16 cellular contexts compared by ENCODE assay signal in the genomic region with DNA sequence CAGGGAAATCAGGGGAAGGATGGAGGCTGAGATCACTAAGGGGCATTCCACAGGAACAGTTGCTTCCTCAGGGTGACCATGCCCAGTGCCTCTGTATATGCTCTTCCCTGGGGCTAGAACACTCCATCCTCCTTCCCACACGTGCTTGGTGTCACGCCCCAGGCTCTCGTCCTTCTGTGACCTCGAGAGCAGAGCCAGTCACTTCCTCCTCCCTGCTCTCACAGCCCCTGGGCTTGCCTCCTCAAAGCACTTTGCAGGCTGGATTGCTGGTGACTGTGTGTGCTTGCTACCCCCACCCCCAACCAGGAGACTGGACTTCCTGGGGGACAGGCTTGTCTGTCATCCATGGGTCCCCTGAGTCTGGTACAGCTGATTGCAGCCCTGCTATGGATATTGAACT. TPM values are rescaled to one million over a fixed set of nuclear protein-coding genes. Genes with fewer than 3 reads are reported as not detected.
DNase-seq lines count a peak whose midpoint lies in the region; ATAC-seq and TF ChIP-seq lines count a peak whose summit lies in the region.
"Had no signal": no experiment of that assay in that cellular context is flagged by ENCODE, and none has a peak within 500 bp of the region (broad histone marks: within the 10 kb centered on the region; RNA-seq: fewer than 3 reads in every experiment).

No MANE protein-coding gene starts in this region.

- H3K9me3 ChIP-seq in RWPE2 (ENCODE audit: severe bottlenecking) (no peaks in the 10 kb centered on the region), upper lobe of right lung (no peaks in the 10 kb centered on the region)
- H3K9me3 ChIP-seq: ovary, Peyer's patch had no signal

- no peak overlapping the region for H3K4me3 Mint-ChIP-seq in activated CD4-positive, alpha-beta T cell treated with anti-CD3 and anti-CD28 coated beads, Interleukin-2, amount 10 ng/mL, durations not matched to agents 24 days and 14 days
- H3K4me3 Mint-ChIP-seq: activated CD4-positive, alpha-beta memory T cell treated with anti-CD3 and anti-CD28 coated beads, Interleukin-2, amount 10 ng/mL, durations not matched to agents 7 days and 5 days had no signal

- no peak overlapping the region for H3K27ac ChIP-seq in RWPE2 (ENCODE audit: poor library complexity, severe bottlenecking)
- H3K27ac ChIP-seq in upper lobe of right lung, result no peak overlapping the region
- H3K27ac ChIP-seq: ovary, Peyer's patch had no signal

- no peaks in the 10 kb centered on the region for H3K27me3 ChIP-seq in RWPE2 (ENCODE audit: insufficient read depth, poor library complexity, severe bottlenecking)
- H3K27me3 ChIP-seq in upper lobe of right lung, result no peaks in the 10 kb centered on the region
- H3K27me3 ChIP-seq: ovary, Peyer's patch had no signal

- no peaks in the 10 kb centered on the region for H3K36me3 ChIP-seq in RWPE2 (ENCODE audit: low read depth)
- H3K36me3 ChIP-seq in upper lobe of right lung, result no peaks in the 10 kb centered on the region
- H3K36me3 ChIP-seq: ovary, Peyer's patch had no signal

- no peaks in the 10 kb centered on the region for H3K36me3 Mint-ChIP-seq in activated CD4-positive, alpha-beta T cell treated with anti-CD3 and anti-CD28 coated beads, Interleukin-2, amount 10 ng/mL, durations not matched to agents 24 days and 14 days (ENCODE audit: low read depth)

- TF ChIP-seq CTCF in RWPE2 (IDR thresholded peaks at IDR 0.05; ENCODE audit: poor library complexity, severe bottlenecking) (no peak), upper lobe of right lung (IDR thresholded peaks at IDR 0.05) (no peak)

- no peak overlapping the region for H3K27ac Mint-ChIP-seq in activated CD4-positive, alpha-beta T cell treated with anti-CD3 and anti-CD28 coated beads, Interleukin-2, amount 10 ng/mL, durations not matched to agents 24 days and 14 days
- H3K27ac Mint-ChIP-seq: activated CD4-positive, alpha-beta memory T cell treated with anti-CD3 and anti-CD28 coated beads, Interleukin-2, amount 10 ng/mL, durations not matched to agents 7 days and 5 days had no signal

- H3K9me3 Mint-ChIP-seq in activated CD4-positive, alpha-beta T cell treated with anti-CD3 and anti-CD28 coated beads, Interleukin-2, amount 10 ng/mL, durations not matched to agents 24 days and 14 days, result no peaks in the 10 kb centered on the region
- H3K9me3 Mint-ChIP-seq: activated CD4-positive, alpha-beta memory T cell treated with anti-CD3 and anti-CD28 coated beads, Interleukin-2, amount 10 ng/mL, durations not matched to agents 7 days and 5 days had no signal

- H3K4me3 ChIP-seq in RWPE2 (ENCODE audit: severe bottlenecking) (no peak overlapping the region), upper lobe of right lung (no peak overlapping the region)
- H3K4me3 ChIP-seq: GM12878, ovary, Peyer's patch had no signal

- H3K27me3 Mint-ChIP-seq in activated CD4-positive, alpha-beta T cell treated with anti-CD3 and anti-CD28 coated beads, Interleukin-2, amount 10 ng/mL, durations not matched to agents 24 days and 14 days, result peaks cover 13% of the 10 kb centered on the region

- intact Hi-C loops in activated CD4-positive, alpha-beta T cell treated with anti-CD3 and anti-CD28 coated beads, Interleukin-2, amount 10 ng/mL, durations not matched to agents 24 days and 14 days (cut with micrococcal nuclease), result no loop called here
- intact Hi-C loops in left cardiac atrium (cut with DNase I) (no loop called here), upper lobe of right lung (cut with DNase I) (no loop called here)

- in situ Hi-C loops in ACHN (cut with HindIII; ENCODE audit: low pct_ligation_motif_present, low pct_unique_long_range_greater_than_20kb, low sequenced_read_pairs), result no loop called here

- DNase-seq in activated CD4-positive, alpha-beta T cell treated with anti-CD3 and anti-CD28 coated beads, Interleukin-2, amount 10 ng/mL, durations not matched to agents 24 days and 14 days, result peak; percentile 54
- DNase-seq in activated CD4-positive, alpha-beta T cell treated with anti-CD3 and anti-CD28 coated beads for 48 hours, result no peak
- DNase-seq in RWPE2 (ENCODE audit: low spot score) (no peak), left cardiac atrium (no peak), upper lobe of right lung (no peak), superior temporal gyrus (ENCODE audit: extremely low spot score) (no peak), ACHN (no peak), NCI-H1694 treated with DMSO at 0.1 percent for 48 hours (lab: John Stamatoyannopoulos, UW) (no peak)
- DNase-seq: activated CD4-positive, alpha-beta memory T cell treated with anti-CD3 and anti-CD28 coated beads, Interleukin-2, amount 10 ng/mL, durations not matched to agents 7 days and 5 days; activated effector memory CD4-positive, alpha-beta T cell treated with Interleukin-2 at 50 U/mL for 16 hours; DMS79; NCI-H1417 treated with DMSO at 0.1 percent for 48 hours; NCI-H446; ovary; Peyer's patch had no signal

- ATAC-seq in RWPE2 (ENCODE audit: low read depth) (peak; percentile 27; the same call in 1 of the 3 replicates), left cardiac atrium (peak; percentile 54 to 71), upper lobe of right lung (peak; percentile 77)
- ATAC-seq: GM12878 had no signal

- H3K4me1 Mint-ChIP-seq in activated CD4-positive, alpha-beta T cell treated with anti-CD3 and anti-CD28 coated beads, Interleukin-2, amount 10 ng/mL, durations not matched to agents 24 days and 14 days, result peaks cover 5% of the 10 kb centered on the region

- H3K4me1 ChIP-seq in RWPE2 (ENCODE audit: insufficient read depth, poor library complexity, severe bottlenecking) (no peaks in the 10 kb centered on the region), upper lobe of right lung (peaks cover 4% of the 10 kb centered on the region)

RNA-seq across cellular contexts. Expression of a gene that starts 56.5 kb away (rescaled TPM):
- 14.5 and 18.3 TPM in 2 replicates for total RNA-seq in activated CD4-positive, alpha-beta T cell treated with anti-CD3 and anti-CD28 coated beads, Interleukin-2, amount 10 ng/mL, durations not matched to agents 24 days and 14 days
- total RNA-seq in left cardiac atrium (1 to 10 TPM; 4.4 to 4.7 TPM), upper lobe of right lung (11.6 TPM)

Comparison
In these comparisons a context has a peak if more than half of its experiments do, and no peak if none do; other contexts are left out.
1. ATAC-seq: peak in every context shown above with its lines; median percentile 77 in upper lobe of right lung; 62 in left cardiac atrium; 27 in RWPE2.